17 cellular contexts compared by ENCODE assay signal in the genomic region with DNA sequence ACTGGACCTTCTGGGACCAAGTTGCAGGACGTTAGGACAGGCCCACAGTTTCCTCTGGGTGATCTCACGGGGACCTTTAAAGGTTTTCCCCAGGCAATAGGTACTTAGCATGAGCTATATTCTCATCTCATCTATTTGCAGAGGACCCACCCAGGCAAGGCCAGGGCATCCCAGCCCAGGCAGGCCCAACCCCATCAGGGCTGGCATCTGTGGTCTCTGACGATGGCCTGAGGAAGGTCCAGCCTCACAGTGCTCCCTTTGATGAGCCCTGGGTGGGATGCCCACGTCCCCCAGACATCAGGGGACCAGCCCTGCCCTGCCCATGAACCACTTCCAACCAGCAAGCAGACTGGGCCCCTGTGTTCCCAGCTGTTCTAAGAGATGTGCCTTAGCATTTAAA.
"Had no signal": no experiment of that assay in that cellular context is flagged by ENCODE, and none has a peak within 500 bp of the region (broad histone marks: within the 10 kb centered on the region; RNA-seq: fewer than 3 reads in every experiment).

No MANE protein-coding gene starts in this region.

- H3K4me3 Mint-ChIP-seq: activated naive CD8-positive, alpha-beta T cell; neural progenitor cell had no signal

- H3K27me3 ChIP-seq: breast epithelium, heart left ventricle, neural progenitor cell had no signal

- DNase-seq: activated CD4-positive, alpha-beta T cell treated with anti-CD3 and anti-CD28 coated beads, Interleukin-2, amount 50 U/mL, for 4 hours; activated CD4-positive, CD25-positive, alpha-beta regulatory T cell treated with anti-CD3 and anti-CD28 coated beads, Interleukin-2, amount 50 U/mL, for 72 hours; activated T-cell treated with anti-CD3 and anti-CD28 coated beads, Interleukin-2, amount 50 U/mL, for 1 hour; amygdala; dorsolateral prefrontal cortex; esophagus squamous epithelium; foreskin melanocyte; heart left ventricle; posterior cingulate gyrus; right cardiac atrium; stimulated activated CD4-positive, alpha-beta T cell treated with anti-CD3 and anti-CD28 coated beads, Interleukin-12 subunit alpha, Interleukin-12 subunit beta, amount 100 ng/mL, for 4 hours; stimulated activated naive CD4-positive, alpha-beta T cell treated with Interleukin-2 at 50 U/mL for 16 hours; T-helper 2 cell had no signal

- H3K27ac ChIP-seq: breast epithelium, esophagus squamous epithelium, heart left ventricle, neural progenitor cell, suprapubic skin had no signal

- H3K36me3 Mint-ChIP-seq: activated naive CD8-positive, alpha-beta T cell; neural progenitor cell had no signal

- H3K36me3 ChIP-seq: breast epithelium, esophagus squamous epithelium, heart left ventricle, neural progenitor cell, suprapubic skin had no signal

- H3K4me3 ChIP-seq: breast epithelium, dorsolateral prefrontal cortex, esophagus squamous epithelium, heart left ventricle, neural progenitor cell, suprapubic skin had no signal

- H3K9me3 ChIP-seq: breast epithelium, esophagus squamous epithelium, heart left ventricle, suprapubic skin had no signal

- H3K4me1 ChIP-seq: breast epithelium, neural progenitor cell had no signal

- H3K27ac Mint-ChIP-seq: activated naive CD8-positive, alpha-beta T cell; neural progenitor cell had no signal

- H3K9me3 Mint-ChIP-seq: neural progenitor cell had no signal
